ENCODE assay signal across 26 cellular contexts in the genomic region with DNA sequence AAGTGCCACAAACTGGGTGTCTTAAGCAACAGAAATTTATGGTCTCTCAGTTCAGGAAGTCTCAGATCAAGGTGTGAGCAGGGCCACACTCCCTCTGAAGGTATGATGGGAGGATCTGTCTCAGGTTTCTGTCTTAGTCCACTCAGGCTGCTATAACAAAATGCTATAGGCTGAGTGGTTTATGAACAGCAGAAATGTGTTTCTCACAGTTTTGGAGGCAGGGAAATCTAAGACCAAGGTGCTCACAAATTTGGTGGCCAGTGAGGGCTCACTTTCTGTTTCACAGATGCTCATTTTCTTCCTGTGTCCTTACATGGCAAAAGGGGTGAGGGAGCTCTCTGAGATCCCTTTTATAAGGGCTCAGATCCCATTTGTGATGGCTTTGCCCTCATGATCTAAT.
A peak's percentile ranks its signal among the peaks of the same experiment; 100 is the strongest.
DNase-seq lines count a peak whose midpoint lies in the region; ATAC-seq and TF ChIP-seq lines count a peak whose summit lies in the region.
"Had no signal": no experiment of that assay in that cellular context is flagged by ENCODE, and none has a peak within 500 bp of the region (broad histone marks: within the 10 kb centered on the region; RNA-seq: fewer than 3 reads in every experiment).

No MANE protein-coding gene starts in this region.

- CTCF ChIA-PET in activated B cell treated with CpG ODN at 0.5 μM for 24 hours (lab: Charles Lee) (interaction anchor here (0.6 to 1.0 kb wide), 2 partner anchors 53 to 69 kb away, joined by 3 to 4 read pairs; no protein-coding TSS in a partner anchor), A673 (lab: Charles Lee) (no interaction called here), PC-3 (lab: Charles Lee) (no interaction called here)

- no peak for DNase-seq in activated B cell treated with CpG ODN at 0.5 μM for 24 hours
- no peak for DNase-seq in stomach
- no peak for DNase-seq in A673 (ENCODE audit: low spot score)
- no peak for DNase-seq in PC-3
- DNase-seq in left colon, result no peak
- DNase-seq: activated CD4-positive, alpha-beta T cell treated with anti-CD3 and anti-CD28 coated beads, Interleukin-2, amount 50 U/mL, for 4 hours; activated naive CD4-positive, alpha-beta T cell treated with anti-CD3 and anti-CD28 coated beads for 36 hours; activated T-cell treated with anti-CD3 and anti-CD28 coated beads for 4 hours; anterior cingulate cortex; DND-41; effector CD4-positive, alpha-beta T cell; esophagus squamous epithelium; NCI-H146; NCI-H774; nephron progenitor cell; sigmoid colon; stimulated activated naive B cell treated with anti-CD40 and anti-IgM and Interleukin-4, amounts not matched to agents 10 μg/mL and 1 μg/mL and 100 μg/mL, for 72 hours; T-helper 17 cell had no signal

- no peaks in the 10 kb centered on the region for H3K27me3 Mint-ChIP-seq in activated B cell treated with CpG ODN at 0.5 μM for 24 hours
- H3K27me3 Mint-ChIP-seq: stimulated activated naive B cell treated with anti-CD40 and anti-IgM and Interleukin-4, amounts not matched to agents 10 μg/mL and 1 μg/mL and 100 μg/mL, for 72 hours; T-helper 17 cell had no signal

- H3K4me1 ChIP-seq in stomach (no peaks in the 10 kb centered on the region), A673 (ENCODE audit: insufficient read depth, low read length, poor library complexity, severe bottlenecking) (peaks cover 4% of the 10 kb centered on the region), PC-3 (ENCODE audit: insufficient read depth, low read length) (no peaks in the 10 kb centered on the region)
- H3K4me1 ChIP-seq: esophagus squamous epithelium, HAP-1, SJSA1 had no signal

- H3K9me3 Mint-ChIP-seq in activated B cell treated with CpG ODN at 0.5 μM for 24 hours, result no peaks in the 10 kb centered on the region
- H3K9me3 Mint-ChIP-seq: activated naive CD4-positive, alpha-beta T cell treated with anti-CD3 and anti-CD28 coated beads for 36 hours; type B pancreatic cell had no signal

- TF ChIP-seq CTCF in activated B cell treated with CpG ODN at 0.5 μM for 24 hours (IDR thresholded peaks at IDR 0.05), result no peak
- no peak for TF ChIP-seq CTCF in stomach (IDR thresholded peaks at IDR 0.05)
- TF ChIP-seq CTCF in A673 (conservative IDR thresholded peaks at IDR 0.05; ENCODE audit: low read depth, low read length), result no peak
- no peak for TF ChIP-seq CTCF in PC-3 (conservative IDR thresholded peaks at IDR 0.05; ENCODE audit: low read depth, low read length)

- POLR2A ChIA-PET in activated B cell treated with CpG ODN at 0.5 μM for 24 hours (lab: Charles Lee) (interaction anchor here (1.0 to 2.6 kb wide), 2 partner anchors 18 to 53 kb away, joined by 3 to 8 read pairs; no protein-coding TSS in a partner anchor), A673 (lab: Charles Lee; ENCODE audit: low non-redundant PET) (no interaction called here), PC-3 (lab: Charles Lee; ENCODE audit: unreplicated experiment) (no interaction called here)

- no peak overlapping the region for H3K4me2 ChIP-seq in PC-3 (ENCODE audit: low read length)

- H3K36me3 ChIP-seq in stomach (no peaks in the 10 kb centered on the region), A673 (ENCODE audit: insufficient read depth, low read length, poor library complexity, severe bottlenecking) (no peaks in the 10 kb centered on the region), PC-3 (ENCODE audit: low read depth, low read length) (no peaks in the 10 kb centered on the region)
- H3K36me3 ChIP-seq: esophagus squamous epithelium, HAP-1, sigmoid colon, SJSA1 had no signal

- intact Hi-C loops in activated B cell treated with CpG ODN at 0.5 μM for 24 hours (cut with micrococcal nuclease), result no loop called here
- intact Hi-C loops in stomach (cut with DNase I; ENCODE audit: low total_unique reads), result no loop called here
- intact Hi-C loops in A673 (cut with micrococcal nuclease; ENCODE audit: unreplicated experiment), result no loop called here
- intact Hi-C loops in PC-3 (cut with micrococcal nuclease), result no loop called here
- intact Hi-C loops in left colon (cut with DNase I, micrococcal nuclease), result no loop called here

- no peak overlapping the region for H3K4me3 Mint-ChIP-seq in activated B cell treated with CpG ODN at 0.5 μM for 24 hours
- H3K4me3 Mint-ChIP-seq: activated naive CD4-positive, alpha-beta T cell treated with anti-CD3 and anti-CD28 coated beads for 36 hours; nephron progenitor cell; stimulated activated naive B cell treated with anti-CD40 and anti-IgM and Interleukin-4, amounts not matched to agents 10 μg/mL and 1 μg/mL and 100 μg/mL, for 72 hours; T-helper 17 cell; type B pancreatic cell had no signal

- TF ChIP-seq EP300 in stomach (IDR thresholded peaks at IDR 0.05), result no peak

- H4K20me1 ChIP-seq in PC-3 (ENCODE audit: low read length), result no peaks in the 10 kb centered on the region

- H3K9me3 ChIP-seq in stomach (no peaks in the 10 kb centered on the region), A673 (ENCODE audit: low read depth, low read length, poor library complexity, severe bottlenecking) (no peaks in the 10 kb centered on the region), PC-3 (ENCODE audit: low read length) (no peaks in the 10 kb centered on the region)
- H3K9me3 ChIP-seq: esophagus squamous epithelium, HAP-1, sigmoid colon, SJSA1 had no signal

- no peak overlapping the region for H2AFZ ChIP-seq in PC-3 (ENCODE audit: low read length)

- H3K9ac ChIP-seq in PC-3 (ENCODE audit: low read length), result no peak overlapping the region

- H3K4me3 ChIP-seq in stomach (no peak overlapping the region), A673 (ENCODE audit: low read depth, low read length, poor library complexity, severe bottlenecking) (no peak overlapping the region), PC-3 (ENCODE audit: low read length) (no peak overlapping the region)
- H3K4me3 ChIP-seq: esophagus squamous epithelium, HAP-1, sigmoid colon, SJSA1 had no signal

- TF ChIP-seq POLR2A in stomach (IDR thresholded peaks at IDR 0.05), result no peak

- H3F3A ChIP-seq in PC-3 (ENCODE audit: low read length, unreplicated experiment), result no peaks in the 10 kb centered on the region

- H3K79me2 ChIP-seq in PC-3 (ENCODE audit: low read length), result no peaks in the 10 kb centered on the region

- no peaks in the 10 kb centered on the region for H3K9me2 ChIP-seq in PC-3 (replicated peaks; ENCODE audit: low read length)

- peaks cover 12% of the 10 kb centered on the region for H3K4me1 Mint-ChIP-seq in activated B cell treated with CpG ODN at 0.5 μM for 24 hours

- H3K27me3 ChIP-seq in stomach (no peaks in the 10 kb centered on the region), A673 (replicated peaks; ENCODE audit: insufficient read depth, low read depth, low read length, poor library complexity) (no peaks in the 10 kb centered on the region), PC-3 (ENCODE audit: low read length) (no peaks in the 10 kb centered on the region)
- H3K27me3 ChIP-seq: esophagus squamous epithelium, sigmoid colon, SJSA1 had no signal

- H3K27ac ChIP-seq in stomach (no peak overlapping the region), A673 (ENCODE audit: low read depth, low read length, poor library complexity, severe bottlenecking) (no peak overlapping the region), PC-3 (ENCODE audit: low read length) (no peak overlapping the region)
- H3K27ac ChIP-seq: esophagus squamous epithelium, SJSA1, VCaP had no signal

- ATAC-seq in GM18520 (IDR thresholded peaks at IDR 0.05; ENCODE audit: unreplicated experiment) (peak; percentile 32), GM21390 (IDR thresholded peaks at IDR 0.05; ENCODE audit: unreplicated experiment) (peak; percentile 44), HG02981 (IDR thresholded peaks at IDR 0.05; ENCODE audit: unreplicated experiment) (peak; percentile 36), activated B cell treated with CpG ODN at 0.5 μM for 24 hours (ENCODE audit: low read depth) (no peak), PC-3 (no peak), left colon (no peak)
- ATAC-seq: Panc1; stimulated activated naive B cell treated with anti-CD40 and anti-IgM and Interleukin-4, amounts not matched to agents 10 μg/mL and 1 μg/mL and 100 μg/mL, for 72 hours; T-helper 17 cell had no signal

- H3K36me3 Mint-ChIP-seq in activated B cell treated with CpG ODN at 0.5 μM for 24 hours (ENCODE audit: low read depth), result no peaks in the 10 kb centered on the region
- H3K36me3 Mint-ChIP-seq: stimulated activated naive B cell treated with anti-CD40 and anti-IgM and Interleukin-4, amounts not matched to agents 10 μg/mL and 1 μg/mL and 100 μg/mL, for 72 hours; type B pancreatic cell had no signal

- H3K27ac Mint-ChIP-seq in activated B cell treated with CpG ODN at 0.5 μM for 24 hours, result peak overlapping the region; percentile 28
- H3K27ac Mint-ChIP-seq: activated naive CD4-positive, alpha-beta T cell treated with anti-CD3 and anti-CD28 coated beads for 36 hours; nephron progenitor cell; stimulated activated naive B cell treated with anti-CD40 and anti-IgM and Interleukin-4, amounts not matched to agents 10 μg/mL and 1 μg/mL and 100 μg/mL, for 72 hours; T-helper 17 cell; type B pancreatic cell had no signal

- BruUV-seq in A673 (replicated peaks; lab: Mats Ljungman, UMichigan), result no TSS peak
- BruUV-seq in PC-3 (replicated peaks; lab: Mats Ljungman, UMichigan), result no TSS peak

Comparison
In these comparisons a context has a peak if more than half of its experiments do, and no peak if none do; other contexts are left out.
1. ATAC-seq: peak in GM18520 (single experiment), GM21390 (single experiment) and HG02981 (single experiment); none in activated B cell treated with CpG ODN at 0.5 μM for 24 hours (single experiment), PC-3 (single experiment) and left colon (single experiment).